In the genomic region with DNA sequence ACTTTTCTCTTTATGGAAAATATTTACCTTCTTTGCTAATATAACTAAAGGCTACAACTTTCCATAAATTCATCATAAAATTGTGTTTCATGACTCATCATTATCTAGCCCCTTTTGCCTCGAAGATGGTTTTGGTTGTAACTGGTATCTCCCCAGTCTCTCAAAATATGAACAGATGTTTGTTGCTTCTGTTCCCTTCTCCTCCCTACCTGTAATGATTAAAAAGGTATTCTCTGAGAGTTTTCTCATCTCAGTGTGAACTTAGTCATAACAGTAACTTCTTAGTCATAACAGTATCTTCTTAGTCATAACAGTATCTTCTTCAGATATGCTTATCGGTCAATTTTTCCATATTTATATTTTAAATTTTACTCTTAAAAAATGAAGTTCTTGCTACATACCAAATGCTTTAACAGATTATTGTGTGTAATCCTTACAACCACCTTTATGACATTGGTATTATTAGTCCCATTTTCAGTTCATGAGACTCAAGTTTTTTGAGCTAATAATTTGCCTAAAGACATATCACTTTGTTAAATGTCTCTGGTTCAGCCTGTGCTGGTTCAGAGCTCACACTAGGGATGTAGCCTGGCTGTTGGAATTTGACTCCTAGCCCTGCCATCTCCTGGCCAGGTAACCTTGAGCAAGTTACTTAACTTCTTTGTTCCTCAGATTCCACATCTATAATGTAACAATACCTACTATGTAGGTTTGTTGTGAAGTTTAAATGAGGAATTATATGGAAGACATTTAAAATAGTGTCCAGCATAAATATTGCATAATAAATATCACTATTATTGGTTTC, we compare ENCODE assay signal across 1 cellular context.
TF ChIP-seq lines count a peak whose summit lies in the region.

No MANE protein-coding gene starts in this region.

TF ChIP-seq in GM23338, 12 proteins besides CTCF, POLR2A, EP300 and RAD21 (continued from another document):
- TF ChIP-seq, protein P1, sequence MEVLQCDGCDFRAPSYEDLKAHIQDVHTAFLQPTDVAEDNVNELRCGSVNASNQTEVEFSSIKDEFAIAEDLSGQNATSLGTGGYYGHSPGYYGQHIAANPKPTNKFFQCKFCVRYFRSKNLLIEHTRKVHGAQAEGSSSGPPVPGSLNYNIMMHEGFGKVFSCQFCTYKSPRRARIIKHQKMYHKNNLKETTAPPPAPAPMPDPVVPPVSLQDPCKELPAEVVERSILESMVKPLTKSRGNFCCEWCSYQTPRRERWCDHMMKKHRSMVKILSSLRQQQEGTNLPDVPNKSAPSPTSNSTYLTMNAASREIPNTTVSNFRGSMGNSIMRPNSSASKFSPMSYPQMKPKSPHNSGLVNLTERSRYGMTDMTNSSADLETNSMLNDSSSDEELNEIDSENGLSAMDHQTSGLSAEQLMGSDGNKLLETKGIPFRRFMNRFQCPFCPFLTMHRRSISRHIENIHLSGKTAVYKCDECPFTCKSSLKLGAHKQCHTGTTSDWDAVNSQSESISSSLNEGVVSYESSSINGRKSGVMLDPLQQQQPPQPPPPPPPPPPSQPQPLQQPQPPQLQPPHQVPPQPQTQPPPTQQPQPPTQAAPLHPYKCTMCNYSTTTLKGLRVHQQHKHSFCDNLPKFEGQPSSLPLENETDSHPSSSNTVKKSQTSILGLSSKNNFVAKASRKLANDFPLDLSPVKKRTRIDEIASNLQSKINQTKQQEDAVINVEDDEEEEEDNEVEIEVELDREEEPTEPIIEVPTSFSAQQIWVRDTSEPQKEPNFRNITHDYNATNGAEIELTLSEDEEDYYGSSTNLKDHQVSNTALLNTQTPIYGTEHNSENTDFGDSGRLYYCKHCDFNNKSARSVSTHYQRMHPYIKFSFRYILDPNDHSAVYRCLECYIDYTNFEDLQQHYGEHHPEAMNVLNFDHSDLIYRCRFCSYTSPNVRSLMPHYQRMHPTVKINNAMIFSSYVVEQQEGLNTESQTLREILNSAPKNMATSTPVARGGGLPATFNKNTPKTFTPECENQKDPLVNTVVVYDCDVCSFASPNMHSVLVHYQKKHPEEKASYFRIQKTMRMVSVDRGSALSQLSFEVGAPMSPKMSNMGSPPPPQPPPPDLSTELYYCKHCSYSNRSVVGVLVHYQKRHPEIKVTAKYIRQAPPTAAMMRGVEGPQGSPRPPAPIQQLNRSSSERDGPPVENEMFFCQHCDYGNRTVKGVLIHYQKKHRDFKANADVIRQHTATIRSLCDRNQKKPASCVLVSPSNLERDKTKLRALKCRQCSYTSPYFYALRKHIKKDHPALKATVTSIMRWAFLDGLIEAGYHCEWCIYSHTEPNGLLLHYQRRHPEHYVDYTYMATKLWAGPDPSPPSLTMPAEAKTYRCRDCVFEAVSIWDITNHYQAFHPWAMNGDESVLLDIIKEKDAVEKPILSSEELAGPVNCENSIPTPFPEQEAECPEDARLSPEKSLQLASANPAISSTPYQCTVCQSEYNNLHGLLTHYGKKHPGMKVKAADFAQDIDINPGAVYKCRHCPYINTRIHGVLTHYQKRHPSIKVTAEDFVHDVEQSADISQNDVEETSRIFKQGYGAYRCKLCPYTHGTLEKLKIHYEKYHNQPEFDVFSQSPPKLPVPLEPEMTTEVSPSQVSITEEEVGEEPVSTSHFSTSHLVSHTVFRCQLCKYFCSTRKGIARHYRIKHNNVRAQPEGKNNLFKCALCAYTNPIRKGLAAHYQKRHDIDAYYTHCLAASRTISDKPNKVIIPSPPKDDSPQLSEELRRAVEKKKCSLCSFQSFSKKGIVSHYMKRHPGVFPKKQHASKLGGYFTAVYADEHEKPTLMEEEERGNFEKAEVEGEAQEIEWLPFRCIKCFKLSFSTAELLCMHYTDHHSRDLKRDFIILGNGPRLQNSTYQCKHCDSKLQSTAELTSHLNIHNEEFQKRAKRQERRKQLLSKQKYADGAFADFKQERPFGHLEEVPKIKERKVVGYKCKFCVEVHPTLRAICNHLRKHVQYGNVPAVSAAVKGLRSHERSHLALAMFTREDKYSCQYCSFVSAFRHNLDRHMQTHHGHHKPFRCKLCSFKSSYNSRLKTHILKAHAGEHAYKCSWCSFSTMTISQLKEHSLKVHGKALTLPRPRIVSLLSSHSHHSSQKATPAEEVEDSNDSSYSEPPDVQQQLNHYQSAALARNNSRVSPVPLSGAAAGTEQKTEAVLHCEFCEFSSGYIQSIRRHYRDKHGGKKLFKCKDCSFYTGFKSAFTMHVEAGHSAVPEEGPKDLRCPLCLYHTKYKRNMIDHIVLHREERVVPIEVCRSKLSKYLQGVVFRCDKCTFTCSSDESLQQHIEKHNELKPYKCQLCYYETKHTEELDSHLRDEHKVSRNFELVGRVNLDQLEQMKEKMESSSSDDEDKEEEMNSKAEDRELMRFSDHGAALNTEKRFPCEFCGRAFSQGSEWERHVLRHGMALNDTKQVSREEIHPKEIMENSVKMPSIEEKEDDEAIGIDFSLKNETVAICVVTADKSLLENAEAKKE (CRISPR knock-in tag; IDR thresholded peaks at IDR 0.05): no peak
- no peak for TF ChIP-seq EZH2 (IDR thresholded peaks at IDR 0.05; ENCODE audit: low read depth, unreplicated experiment)
- TF ChIP-seq ZNF114 (CRISPR knock-in tag; IDR thresholded peaks at IDR 0.05): no peak
- TF ChIP-seq, protein P2, sequence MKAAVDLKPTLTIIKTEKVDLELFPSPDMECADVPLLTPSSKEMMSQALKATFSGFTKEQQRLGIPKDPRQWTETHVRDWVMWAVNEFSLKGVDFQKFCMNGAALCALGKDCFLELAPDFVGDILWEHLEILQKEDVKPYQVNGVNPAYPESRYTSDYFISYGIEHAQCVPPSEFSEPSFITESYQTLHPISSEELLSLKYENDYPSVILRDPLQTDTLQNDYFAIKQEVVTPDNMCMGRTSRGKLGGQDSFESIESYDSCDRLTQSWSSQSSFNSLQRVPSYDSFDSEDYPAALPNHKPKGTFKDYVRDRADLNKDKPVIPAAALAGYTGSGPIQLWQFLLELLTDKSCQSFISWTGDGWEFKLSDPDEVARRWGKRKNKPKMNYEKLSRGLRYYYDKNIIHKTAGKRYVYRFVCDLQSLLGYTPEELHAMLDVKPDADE (IDR thresholded peaks at IDR 0.05): no peak
- no peak for TF ChIP-seq STAT1 (IDR thresholded peaks at IDR 0.05; ENCODE audit: unreplicated experiment)
- TF ChIP-seq EZH2phosphoT487 (IDR thresholded peaks at IDR 0.05; ENCODE audit: unreplicated experiment): no peak
- no peak for TF ChIP-seq JUNB (IDR thresholded peaks at IDR 0.05; ENCODE audit: unreplicated experiment)
- no peak for TF ChIP-seq NANOG (IDR thresholded peaks at IDR 0.05; ENCODE audit: borderline replicate concordance)
- TF ChIP-seq POLR2AphosphoS5 (IDR thresholded peaks at IDR 0.05; ENCODE audit: low read depth): no peak
- no peak for TF ChIP-seq CREB1 (CRISPR knock-in tag; IDR thresholded peaks at IDR 0.05; ENCODE audit: low read depth)
- no peak for TF ChIP-seq ZNF331 (CRISPR knock-in tag; IDR thresholded peaks at IDR 0.05; ENCODE audit: low read depth)
TF ChIP-seq in GM23338: peak in this region for 0.
